In the genomic region with DNA sequence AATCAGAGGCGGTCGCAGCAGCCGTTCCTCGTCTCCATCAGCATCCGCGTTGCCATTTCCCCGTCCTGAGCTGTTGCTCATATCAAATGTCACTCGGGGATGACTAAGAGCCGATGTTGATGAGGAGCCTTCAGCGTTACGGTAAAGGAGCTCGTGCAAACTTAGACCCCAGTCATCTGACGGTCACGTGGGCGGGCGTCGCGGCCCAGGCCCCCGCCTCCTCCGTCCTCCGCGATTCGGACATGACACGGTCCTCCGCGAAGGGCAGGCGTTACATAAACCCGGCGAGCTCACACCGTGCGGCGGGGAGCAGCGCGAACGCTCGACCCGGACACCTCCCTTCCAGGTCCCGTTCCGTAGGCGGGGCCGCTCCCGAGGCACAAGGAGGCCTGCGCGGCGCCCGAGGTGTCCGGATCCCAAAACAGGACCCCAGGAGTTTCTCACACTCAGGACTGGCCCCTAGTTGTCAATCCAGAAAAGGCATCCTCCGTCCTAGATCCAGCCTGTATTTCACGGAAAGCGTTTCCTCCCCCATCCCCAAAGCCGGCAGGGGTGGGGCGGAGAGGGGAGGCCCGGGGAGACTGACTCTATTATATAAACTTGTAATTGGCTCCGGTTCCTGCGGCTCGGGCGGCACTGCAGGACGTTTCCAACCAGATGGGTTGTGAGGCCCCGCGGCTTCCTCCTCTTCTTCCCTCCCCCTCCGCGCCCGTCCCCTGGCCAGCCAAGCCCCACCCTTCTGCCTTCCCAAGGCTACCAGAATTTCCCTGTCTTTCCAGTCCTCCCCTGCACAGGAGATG, we compare ENCODE assay signal across 1 cellular context.
A peak's percentile ranks its signal among the peaks of the same experiment; 100 is the strongest.
TF ChIP-seq lines count a peak whose summit lies in the region.

No MANE protein-coding gene starts in this region.

TF ChIP-seq in HEK293, 187 proteins besides CTCF, POLR2A, EP300 and RAD21 (continued from another document and continues in another):
- peak; percentile 96 for TF ChIP-seq SCRT2 (tag by site-specific recombination; IDR thresholded peaks at IDR 0.05)
- TF ChIP-seq GLIS2 (tag by site-specific recombination; IDR thresholded peaks at IDR 0.05): peak; percentile 84
- TF ChIP-seq, protein P1, sequence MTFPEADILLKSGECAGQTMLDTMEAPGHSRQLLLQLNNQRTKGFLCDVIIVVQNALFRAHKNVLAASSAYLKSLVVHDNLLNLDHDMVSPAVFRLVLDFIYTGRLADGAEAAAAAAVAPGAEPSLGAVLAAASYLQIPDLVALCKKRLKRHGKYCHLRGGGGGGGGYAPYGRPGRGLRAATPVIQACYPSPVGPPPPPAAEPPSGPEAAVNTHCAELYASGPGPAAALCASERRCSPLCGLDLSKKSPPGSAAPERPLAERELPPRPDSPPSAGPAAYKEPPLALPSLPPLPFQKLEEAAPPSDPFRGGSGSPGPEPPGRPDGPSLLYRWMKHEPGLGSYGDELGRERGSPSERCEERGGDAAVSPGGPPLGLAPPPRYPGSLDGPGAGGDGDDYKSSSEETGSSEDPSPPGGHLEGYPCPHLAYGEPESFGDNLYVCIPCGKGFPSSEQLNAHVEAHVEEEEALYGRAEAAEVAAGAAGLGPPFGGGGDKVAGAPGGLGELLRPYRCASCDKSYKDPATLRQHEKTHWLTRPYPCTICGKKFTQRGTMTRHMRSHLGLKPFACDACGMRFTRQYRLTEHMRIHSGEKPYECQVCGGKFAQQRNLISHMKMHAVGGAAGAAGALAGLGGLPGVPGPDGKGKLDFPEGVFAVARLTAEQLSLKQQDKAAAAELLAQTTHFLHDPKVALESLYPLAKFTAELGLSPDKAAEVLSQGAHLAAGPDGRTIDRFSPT (tag by site-specific recombination; IDR thresholded peaks at IDR 0.05): 0 out of 2 replicates have a peak, but pooled peaks have one; percentile 59
- 0 out of 2 replicates have a peak, but pooled peaks have one; percentile 11 for TF ChIP-seq MYNN (tag by site-specific recombination; IDR thresholded peaks at IDR 0.05; ENCODE audit: borderline replicate concordance)
- TF ChIP-seq ZNF701 (tag by site-specific recombination; IDR thresholded peaks at IDR 0.05): no peak
- TF ChIP-seq ZNF10 (tag by site-specific recombination; IDR thresholded peaks at IDR 0.05): peak; percentile 80
- peak; percentile 50; the same call in 1 of the 2 replicates for TF ChIP-seq SCRT1 (tag by site-specific recombination; IDR thresholded peaks at IDR 0.05; ENCODE audit: borderline replicate concordance)
- peak; percentile 17; the same call in 1 of the 2 replicates for TF ChIP-seq KLF10 (tag by site-specific recombination; IDR thresholded peaks at IDR 0.05)
- TF ChIP-seq ZBTB17 (tag by site-specific recombination; IDR thresholded peaks at IDR 0.05): peak; percentile 91
- no peak for TF ChIP-seq ZNF133 (tag by site-specific recombination; IDR thresholded peaks at IDR 0.05)
- TF ChIP-seq ZNF670 (tag by site-specific recombination; IDR thresholded peaks at IDR 0.05; ENCODE audit: low read depth): no peak
- TF ChIP-seq ZNF76 (tag by site-specific recombination; IDR thresholded peaks at IDR 0.05; ENCODE audit: borderline replicate concordance, low read depth): peak; percentile 36; the same call in 1 of the 2 replicates
- TF ChIP-seq ZNF561 (tag by site-specific recombination; IDR thresholded peaks at IDR 0.05; ENCODE audit: borderline replicate concordance): 0 out of 2 replicates have a peak, but pooled peaks have one; percentile 38
- TF ChIP-seq, protein P2, sequence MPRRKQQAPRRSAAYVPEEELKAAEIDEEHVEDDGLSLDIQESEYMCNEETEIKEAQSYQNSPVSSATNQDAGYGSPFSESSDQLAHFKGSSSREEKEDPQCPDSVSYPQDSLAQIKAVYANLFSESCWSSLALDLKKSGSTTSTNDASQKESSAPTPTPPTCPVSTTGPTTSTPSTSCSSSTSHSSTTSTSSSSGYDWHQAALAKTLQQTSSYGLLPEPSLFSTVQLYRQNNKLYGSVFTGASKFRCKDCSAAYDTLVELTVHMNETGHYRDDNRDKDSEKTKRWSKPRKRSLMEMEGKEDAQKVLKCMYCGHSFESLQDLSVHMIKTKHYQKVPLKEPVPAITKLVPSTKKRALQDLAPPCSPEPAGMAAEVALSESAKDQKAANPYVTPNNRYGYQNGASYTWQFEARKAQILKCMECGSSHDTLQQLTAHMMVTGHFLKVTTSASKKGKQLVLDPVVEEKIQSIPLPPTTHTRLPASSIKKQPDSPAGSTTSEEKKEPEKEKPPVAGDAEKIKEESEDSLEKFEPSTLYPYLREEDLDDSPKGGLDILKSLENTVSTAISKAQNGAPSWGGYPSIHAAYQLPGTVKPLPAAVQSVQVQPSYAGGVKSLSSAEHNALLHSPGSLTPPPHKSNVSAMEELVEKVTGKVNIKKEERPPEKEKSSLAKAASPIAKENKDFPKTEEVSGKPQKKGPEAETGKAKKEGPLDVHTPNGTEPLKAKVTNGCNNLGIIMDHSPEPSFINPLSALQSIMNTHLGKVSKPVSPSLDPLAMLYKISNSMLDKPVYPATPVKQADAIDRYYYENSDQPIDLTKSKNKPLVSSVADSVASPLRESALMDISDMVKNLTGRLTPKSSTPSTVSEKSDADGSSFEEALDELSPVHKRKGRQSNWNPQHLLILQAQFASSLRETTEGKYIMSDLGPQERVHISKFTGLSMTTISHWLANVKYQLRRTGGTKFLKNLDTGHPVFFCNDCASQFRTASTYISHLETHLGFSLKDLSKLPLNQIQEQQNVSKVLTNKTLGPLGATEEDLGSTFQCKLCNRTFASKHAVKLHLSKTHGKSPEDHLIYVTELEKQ (tag by site-specific recombination; IDR thresholded peaks at IDR 0.05; ENCODE audit: borderline replicate concordance): peak; percentile 89
- TF ChIP-seq BCL11A (tag by site-specific recombination; IDR thresholded peaks at IDR 0.05; ENCODE audit: low read depth): 0 out of 2 replicates have a peak, but pooled peaks have one; percentile 58
- peak; percentile 59; the same call in 1 of the 2 replicates for TF ChIP-seq KLF16 (tag by site-specific recombination; IDR thresholded peaks at IDR 0.05)
- TF ChIP-seq BCL11B (tag by site-specific recombination; IDR thresholded peaks at IDR 0.05; ENCODE audit: low read depth): peak; percentile 15; the same call in 1 of the 2 replicates
- no peak for TF ChIP-seq ZNF626 (tag by site-specific recombination; IDR thresholded peaks at IDR 0.05)
- TF ChIP-seq, protein P3, sequence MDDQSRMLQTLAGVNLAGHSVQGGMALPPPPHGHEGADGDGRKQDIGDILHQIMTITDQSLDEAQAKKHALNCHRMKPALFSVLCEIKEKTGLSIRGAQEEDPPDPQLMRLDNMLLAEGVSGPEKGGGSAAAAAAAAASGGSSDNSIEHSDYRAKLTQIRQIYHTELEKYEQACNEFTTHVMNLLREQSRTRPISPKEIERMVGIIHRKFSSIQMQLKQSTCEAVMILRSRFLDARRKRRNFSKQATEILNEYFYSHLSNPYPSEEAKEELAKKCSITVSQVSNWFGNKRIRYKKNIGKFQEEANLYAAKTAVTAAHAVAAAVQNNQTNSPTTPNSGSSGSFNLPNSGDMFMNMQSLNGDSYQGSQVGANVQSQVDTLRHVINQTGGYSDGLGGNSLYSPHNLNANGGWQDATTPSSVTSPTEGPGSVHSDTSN (CRISPR knock-in tag; IDR thresholded peaks at IDR 0.05): peak; percentile 70; the same call in 1 of the 2 replicates
- TF ChIP-seq ZNF366 (tag by site-specific recombination; conservative IDR thresholded peaks at IDR 0.05): peak; percentile 44; the same call in 1 of the 2 replicates
- TF ChIP-seq ZNF394 (tag by site-specific recombination; IDR thresholded peaks at IDR 0.05; ENCODE audit: borderline replicate concordance): peak; percentile 62; the same call in 1 of the 2 replicates
- TF ChIP-seq ZNF610 (tag by site-specific recombination; IDR thresholded peaks at IDR 0.05; ENCODE audit: borderline replicate concordance): peak; percentile 70; the same call in 1 of the 2 replicates
- TF ChIP-seq ZBTB20 (tag by site-specific recombination; IDR thresholded peaks at IDR 0.05): peak; percentile 63; the same call in 1 of the 2 replicates
- no peak; the same call in 1 of the 2 replicates for TF ChIP-seq ZBTB8A (tag by site-specific recombination; IDR thresholded peaks at IDR 0.05)
- TF ChIP-seq IKZF3 (tag by site-specific recombination; IDR thresholded peaks at IDR 0.05): peak; percentile 37; the same call in 1 of the 2 replicates
- TF ChIP-seq ZNF747 (tag by site-specific recombination; IDR thresholded peaks at IDR 0.05): no peak
- peak; percentile 87; the same call in 1 of the 2 replicates for TF ChIP-seq ZFP37 (tag by site-specific recombination; IDR thresholded peaks at IDR 0.05)
- TF ChIP-seq, protein P4, sequence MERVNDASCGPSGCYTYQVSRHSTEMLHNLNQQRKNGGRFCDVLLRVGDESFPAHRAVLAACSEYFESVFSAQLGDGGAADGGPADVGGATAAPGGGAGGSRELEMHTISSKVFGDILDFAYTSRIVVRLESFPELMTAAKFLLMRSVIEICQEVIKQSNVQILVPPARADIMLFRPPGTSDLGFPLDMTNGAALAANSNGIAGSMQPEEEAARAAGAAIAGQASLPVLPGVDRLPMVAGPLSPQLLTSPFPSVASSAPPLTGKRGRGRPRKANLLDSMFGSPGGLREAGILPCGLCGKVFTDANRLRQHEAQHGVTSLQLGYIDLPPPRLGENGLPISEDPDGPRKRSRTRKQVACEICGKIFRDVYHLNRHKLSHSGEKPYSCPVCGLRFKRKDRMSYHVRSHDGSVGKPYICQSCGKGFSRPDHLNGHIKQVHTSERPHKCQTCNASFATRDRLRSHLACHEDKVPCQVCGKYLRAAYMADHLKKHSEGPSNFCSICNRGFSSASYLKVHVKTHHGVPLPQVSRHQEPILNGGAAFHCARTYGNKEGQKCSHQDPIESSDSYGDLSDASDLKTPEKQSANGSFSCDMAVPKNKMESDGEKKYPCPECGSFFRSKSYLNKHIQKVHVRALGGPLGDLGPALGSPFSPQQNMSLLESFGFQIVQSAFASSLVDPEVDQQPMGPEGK (tag by site-specific recombination; IDR thresholded peaks at IDR 0.05): peak; percentile 95
- peak; percentile 31 for TF ChIP-seq ZFP69B (tag by site-specific recombination; IDR thresholded peaks at IDR 0.05)
- TF ChIP-seq RBAK (tag by site-specific recombination; IDR thresholded peaks at IDR 0.05): no peak; the same call in 1 of the 2 replicates
- TF ChIP-seq ZNF223 (tag by site-specific recombination; IDR thresholded peaks at IDR 0.05): no peak
- TF ChIP-seq SP3 (tag by site-specific recombination; IDR thresholded peaks at IDR 0.05): peak; percentile 51
- no peak for TF ChIP-seq ZNF214 (tag by site-specific recombination; IDR thresholded peaks at IDR 0.05; ENCODE audit: borderline replicate concordance)
- TF ChIP-seq, protein P5, sequence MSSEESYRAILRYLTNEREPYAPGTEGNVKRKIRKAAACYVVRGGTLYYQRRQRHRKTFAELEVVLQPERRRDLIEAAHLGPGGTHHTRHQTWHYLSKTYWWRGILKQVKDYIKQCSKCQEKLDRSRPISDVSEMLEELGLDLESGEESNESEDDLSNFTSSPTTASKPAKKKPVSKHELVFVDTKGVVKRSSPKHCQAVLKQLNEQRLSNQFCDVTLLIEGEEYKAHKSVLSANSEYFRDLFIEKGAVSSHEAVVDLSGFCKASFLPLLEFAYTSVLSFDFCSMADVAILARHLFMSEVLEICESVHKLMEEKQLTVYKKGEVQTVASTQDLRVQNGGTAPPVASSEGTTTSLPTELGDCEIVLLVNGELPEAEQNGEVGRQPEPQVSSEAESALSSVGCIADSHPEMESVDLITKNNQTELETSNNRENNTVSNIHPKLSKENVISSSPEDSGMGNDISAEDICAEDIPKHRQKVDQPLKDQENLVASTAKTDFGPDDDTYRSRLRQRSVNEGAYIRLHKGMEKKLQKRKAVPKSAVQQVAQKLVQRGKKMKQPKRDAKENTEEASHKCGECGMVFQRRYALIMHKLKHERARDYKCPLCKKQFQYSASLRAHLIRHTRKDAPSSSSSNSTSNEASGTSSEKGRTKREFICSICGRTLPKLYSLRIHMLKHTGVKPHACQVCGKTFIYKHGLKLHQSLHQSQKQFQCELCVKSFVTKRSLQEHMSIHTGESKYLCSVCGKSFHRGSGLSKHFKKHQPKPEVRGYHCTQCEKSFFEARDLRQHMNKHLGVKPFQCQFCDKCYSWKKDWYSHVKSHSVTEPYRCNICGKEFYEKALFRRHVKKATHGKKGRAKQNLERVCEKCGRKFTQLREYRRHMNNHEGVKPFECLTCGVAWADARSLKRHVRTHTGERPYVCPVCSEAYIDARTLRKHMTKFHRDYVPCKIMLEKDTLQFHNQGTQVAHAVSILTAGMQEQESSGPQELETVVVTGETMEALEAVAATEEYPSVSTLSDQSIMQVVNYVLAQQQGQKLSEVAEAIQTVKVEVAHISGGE (tag by site-specific recombination; conservative IDR thresholded peaks at IDR 0.05; ENCODE audit: low read depth): peak; percentile 56
- TF ChIP-seq, protein P6, sequence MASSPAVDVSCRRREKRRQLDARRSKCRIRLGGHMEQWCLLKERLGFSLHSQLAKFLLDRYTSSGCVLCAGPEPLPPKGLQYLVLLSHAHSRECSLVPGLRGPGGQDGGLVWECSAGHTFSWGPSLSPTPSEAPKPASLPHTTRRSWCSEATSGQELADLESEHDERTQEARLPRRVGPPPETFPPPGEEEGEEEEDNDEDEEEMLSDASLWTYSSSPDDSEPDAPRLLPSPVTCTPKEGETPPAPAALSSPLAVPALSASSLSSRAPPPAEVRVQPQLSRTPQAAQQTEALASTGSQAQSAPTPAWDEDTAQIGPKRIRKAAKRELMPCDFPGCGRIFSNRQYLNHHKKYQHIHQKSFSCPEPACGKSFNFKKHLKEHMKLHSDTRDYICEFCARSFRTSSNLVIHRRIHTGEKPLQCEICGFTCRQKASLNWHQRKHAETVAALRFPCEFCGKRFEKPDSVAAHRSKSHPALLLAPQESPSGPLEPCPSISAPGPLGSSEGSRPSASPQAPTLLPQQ (tag by site-specific recombination; IDR thresholded peaks at IDR 0.05): peak; percentile 60; the same call in 1 of the 2 replicates
- TF ChIP-seq ZEB2 (tag by site-specific recombination; IDR thresholded peaks at IDR 0.05): peak; percentile 95
- TF ChIP-seq, protein P7, sequence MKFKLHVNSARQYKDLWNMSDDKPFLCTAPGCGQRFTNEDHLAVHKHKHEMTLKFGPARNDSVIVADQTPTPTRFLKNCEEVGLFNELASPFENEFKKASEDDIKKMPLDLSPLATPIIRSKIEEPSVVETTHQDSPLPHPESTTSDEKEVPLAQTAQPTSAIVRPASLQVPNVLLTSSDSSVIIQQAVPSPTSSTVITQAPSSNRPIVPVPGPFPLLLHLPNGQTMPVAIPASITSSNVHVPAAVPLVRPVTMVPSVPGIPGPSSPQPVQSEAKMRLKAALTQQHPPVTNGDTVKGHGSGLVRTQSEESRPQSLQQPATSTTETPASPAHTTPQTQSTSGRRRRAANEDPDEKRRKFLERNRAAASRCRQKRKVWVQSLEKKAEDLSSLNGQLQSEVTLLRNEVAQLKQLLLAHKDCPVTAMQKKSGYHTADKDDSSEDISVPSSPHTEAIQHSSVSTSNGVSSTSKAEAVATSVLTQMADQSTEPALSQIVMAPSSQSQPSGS (tag by site-specific recombination; IDR thresholded peaks at IDR 0.05; ENCODE audit: low read depth): no peak
- TF ChIP-seq ZNF266 (tag by site-specific recombination; IDR thresholded peaks at IDR 0.05; ENCODE audit: low read depth): no peak
- TF ChIP-seq ZNF24 (tag by site-specific recombination; IDR thresholded peaks at IDR 0.05): peak; percentile 77; the same call in 1 of the 2 replicates
